In genomic region chr2:8679827-8680731, GRCh38 we compare ENCODE assay signal across 1 cellular context.
TF ChIP-seq lines count a peak whose summit lies in the region.

No MANE protein-coding gene starts in this region.

TF ChIP-seq in GM23338, 12 proteins besides CTCF, POLR2A, EP300 and RAD21 (continued from another document):
- no peak for TF ChIP-seq ZNF462 (CRISPR knock-in tag; IDR thresholded peaks at IDR 0.05)
- no peak for TF ChIP-seq EZH2 (IDR thresholded peaks at IDR 0.05; ENCODE audit: low read depth, unreplicated experiment)
- TF ChIP-seq REST (IDR thresholded peaks at IDR 0.05; ENCODE audit: unreplicated experiment), result no peak
- TF ChIP-seq ZNF331 (CRISPR knock-in tag; IDR thresholded peaks at IDR 0.05; ENCODE audit: low read depth), result no peak
- TF ChIP-seq STAT1 (IDR thresholded peaks at IDR 0.05; ENCODE audit: unreplicated experiment), result no peak
- TF ChIP-seq ZNF114 (CRISPR knock-in tag; IDR thresholded peaks at IDR 0.05), result no peak
- TF ChIP-seq ETS1 (IDR thresholded peaks at IDR 0.05), result no peak
- no peak for TF ChIP-seq NANOG (IDR thresholded peaks at IDR 0.05; ENCODE audit: borderline replicate concordance)
- TF ChIP-seq JUNB (IDR thresholded peaks at IDR 0.05; ENCODE audit: unreplicated experiment), result no peak
